8 cellular contexts compared by ENCODE assay signal in the genomic region with DNA sequence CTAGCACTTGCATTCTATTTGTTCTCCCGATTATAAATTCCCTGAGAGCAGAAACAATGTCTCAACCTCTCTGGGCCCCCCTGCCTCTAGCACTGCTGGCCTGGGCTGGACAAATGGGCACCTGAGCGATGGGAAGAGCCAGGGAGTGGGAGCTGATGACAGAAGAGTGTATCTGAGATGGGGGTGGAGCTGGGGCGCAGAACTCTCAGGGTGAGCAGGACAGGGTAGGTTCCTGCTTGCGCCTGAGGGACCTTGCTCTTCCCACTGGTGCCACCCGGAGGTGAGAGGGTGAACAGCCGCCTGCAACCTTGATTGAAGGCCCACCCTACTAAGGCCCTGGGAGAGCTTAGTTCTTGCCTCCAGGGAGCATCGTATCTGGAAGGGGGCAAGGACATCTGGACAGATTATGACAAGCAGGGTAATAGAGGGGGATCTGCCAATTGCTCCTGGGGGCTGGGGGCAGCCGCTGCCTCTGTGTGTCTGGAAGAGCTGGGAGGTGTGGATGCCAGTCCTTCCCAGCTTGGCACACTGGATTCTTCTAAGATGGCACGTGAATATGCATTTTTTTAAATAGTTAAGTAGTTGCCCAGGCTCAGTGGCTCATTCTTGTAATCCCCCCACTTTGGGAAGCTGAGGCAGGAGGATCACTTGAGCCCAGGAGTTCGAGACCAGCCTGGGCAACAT. TPM values are rescaled to one million over a fixed set of nuclear protein-coding genes. Genes with fewer than 3 reads are reported as not detected.
A peak's percentile ranks its signal among the peaks of the same experiment; 100 is the strongest.
DNase-seq lines count a peak whose midpoint lies in the region; ATAC-seq and TF ChIP-seq lines count a peak whose summit lies in the region.

No MANE protein-coding gene starts in this region.

- peak; percentile 88 for DNase-seq in AG08396 (ENCODE audit: low spot score)
- peak; percentile 75 for DNase-seq in GM12865 (ENCODE audit: low read depth)
- DNase-seq in M059J (ENCODE audit: low read depth): peak; percentile 56
- peak; percentile 58 to 62 for DNase-seq in SW 1271 (lab: John Stamatoyannopoulos, UW)
- peak; percentile 36 to 77 for DNase-seq in dermis microvascular lymphatic vessel endothelial cell (ENCODE audit: low read depth in 2 of 2)
- DNase-seq in lung (ENCODE audit: low spot score): peak; percentile 51
- peak; percentile 15 to 29 for DNase-seq in stimulated activated CD8-positive, alpha-beta memory T cell treated with anti-CD3 and anti-CD28 coated beads, Interleukin-7, amount 100 ng/mL, for 48 hours (ENCODE audit: extremely low read depth in 1 of 2, low read depth in 1 of 2)
- no peak for DNase-seq in activated T-helper 1 cell treated with anti-CD3 and anti-CD28 coated beads, Interleukin-12 subunit alpha, Interleukin-12 subunit beta, Interleukin-2, Interleukin-4 antibody, amounts not matched to agents 30 ng/mL and 10 ng/mL and 1 ng/mL, durations not matched to agents 14 hours and 24 hours and 36 hours (ENCODE audit: low spot score)

- H3K4me1 ChIP-seq in lung (ENCODE audit: control insufficient read depth in 2 of 2, insufficient read depth in 2 of 2, low read length in 2 of 2): peaks cover 0 to 3% of the 10 kb centered on the region in 2 donors

- H3K4me3 ChIP-seq in GM12865 (ENCODE audit: low read depth, low read length): no peak overlapping the region
- H3K4me3 ChIP-seq in lung: no peak overlapping the region

- peaks cover 0 to 22% of the 10 kb centered on the region in 2 donors for H3K36me3 ChIP-seq in lung (ENCODE audit: control insufficient read depth in 2 of 2, insufficient read depth in 2 of 2, low read length in 2 of 2)

- no peaks in the 10 kb centered on the region for H3K9me3 ChIP-seq in lung (ENCODE audit: control insufficient read depth in 2 of 2, insufficient read depth in 1 of 2, low read length in 1 of 2)

- peak; percentile 84 for TF ChIP-seq CTCF in GM12865 (IDR thresholded peaks at IDR 0.05; ENCODE audit: insufficient read depth, low read depth, low read length, missing control alignments)
- TF ChIP-seq CTCF in lung (IDR thresholded peaks at IDR 0.05; ENCODE audit: control extremely low read depth, extremely low read depth): peak; percentile 18

- no peaks in the 10 kb centered on the region for H3K27me3 Mint-ChIP-seq in activated T-helper 1 cell treated with anti-CD3 and anti-CD28 coated beads, Interleukin-12 subunit alpha, Interleukin-12 subunit beta, Interleukin-2, Interleukin-4 antibody, amounts not matched to agents 30 ng/mL and 10 ng/mL and 1 ng/mL, durations not matched to agents 14 hours and 24 hours and 36 hours (ENCODE audit: insufficient read depth)

- intact Hi-C loops in activated T-helper 1 cell treated with anti-CD3 and anti-CD28 coated beads, Interleukin-12 subunit alpha, Interleukin-12 subunit beta, Interleukin-2, Interleukin-4 antibody, amounts not matched to agents 30 ng/mL and 10 ng/mL and 1 ng/mL, durations not matched to agents 14 hours and 24 hours and 36 hours (cut with micrococcal nuclease): no loop called here

- no peaks in the 10 kb centered on the region for H3K4me1 Mint-ChIP-seq in activated T-helper 1 cell treated with anti-CD3 and anti-CD28 coated beads, Interleukin-12 subunit alpha, Interleukin-12 subunit beta, Interleukin-2, Interleukin-4 antibody, amounts not matched to agents 30 ng/mL and 10 ng/mL and 1 ng/mL, durations not matched to agents 14 hours and 24 hours and 36 hours (ENCODE audit: low read depth)

- H3K36me3 Mint-ChIP-seq in activated T-helper 1 cell treated with anti-CD3 and anti-CD28 coated beads, Interleukin-12 subunit alpha, Interleukin-12 subunit beta, Interleukin-2, Interleukin-4 antibody, amounts not matched to agents 30 ng/mL and 10 ng/mL and 1 ng/mL, durations not matched to agents 14 hours and 24 hours and 36 hours (ENCODE audit: low read depth): no peaks in the 10 kb centered on the region

- H3K27ac Mint-ChIP-seq in activated T-helper 1 cell treated with anti-CD3 and anti-CD28 coated beads, Interleukin-12 subunit alpha, Interleukin-12 subunit beta, Interleukin-2, Interleukin-4 antibody, amounts not matched to agents 30 ng/mL and 10 ng/mL and 1 ng/mL, durations not matched to agents 14 hours and 24 hours and 36 hours: no peak overlapping the region

- WGBS in lung, 2 donors: 38 to 42% methylated on average over 10 of the region's 10 CpGs

- H3K9me3 Mint-ChIP-seq in activated T-helper 1 cell treated with anti-CD3 and anti-CD28 coated beads, Interleukin-12 subunit alpha, Interleukin-12 subunit beta, Interleukin-2, Interleukin-4 antibody, amounts not matched to agents 30 ng/mL and 10 ng/mL and 1 ng/mL, durations not matched to agents 14 hours and 24 hours and 36 hours: no peaks in the 10 kb centered on the region

- no peak for ATAC-seq in lung (ENCODE audit: insufficient read depth, low FRiP score)

- H3K27ac ChIP-seq in lung (ENCODE audit: low read depth in 1 of 2, low read length in 1 of 2): no peak overlapping the region

- no peaks in the 10 kb centered on the region for H3K27me3 ChIP-seq in lung (ENCODE audit: control insufficient read depth, insufficient read depth)

- H3K4me3 Mint-ChIP-seq in activated T-helper 1 cell treated with anti-CD3 and anti-CD28 coated beads, Interleukin-12 subunit alpha, Interleukin-12 subunit beta, Interleukin-2, Interleukin-4 antibody, amounts not matched to agents 30 ng/mL and 10 ng/mL and 1 ng/mL, durations not matched to agents 14 hours and 24 hours and 36 hours: no peak overlapping the region

RNA-seq across cellular contexts. Expression of a gene that starts 43.0 kb away (rescaled TPM):
- 15.3 and 17.1 TPM in 2 replicates for total RNA-seq in M059J (2014; rRNA removed; shearing (Covaris generic))
- total RNA-seq in dermis microvascular lymphatic vessel endothelial cell: 68.3 and 96.8 TPM in 2 replicates
- 10 to 100 TPM; 40.1 to 72.3 TPM for total RNA-seq in lung
- 10 to 100 TPM; 23.0 to 27.7 TPM for polyA plus RNA-seq in lung
- 0.44 and 0.47 TPM in 2 replicates for total RNA-seq in activated T-helper 1 cell treated with anti-CD3 and anti-CD28 coated beads, Interleukin-12 subunit alpha, Interleukin-12 subunit beta, Interleukin-2, Interleukin-4 antibody, amounts not matched to agents 30 ng/mL and 10 ng/mL and 1 ng/mL, durations not matched to agents 14 hours and 24 hours and 36 hours

Comparison
In these comparisons a context has a peak if more than half of its experiments do, and no peak if none do; other contexts are left out.
1. RNA of a gene that starts 43.0 kb away (total RNA-seq): 40.1 to 72.3 TPM in lung, 68.3 to 96.8 TPM in dermis microvascular lymphatic vessel endothelial cell and 15.3 to 17.1 TPM in M059J; 0.44 to 0.47 TPM in activated T-helper 1 cell treated with anti-CD3 and anti-CD28 coated beads, Interleukin-12 subunit alpha, Interleukin-12 subunit beta, Interleukin-2, Interleukin-4 antibody, amounts not matched to agents 30 ng/mL and 10 ng/mL and 1 ng/mL, durations not matched to agents 14 hours and 24 hours and 36 hours; every median in the first group is over 10 times any median in the second.